In the genomic region with DNA sequence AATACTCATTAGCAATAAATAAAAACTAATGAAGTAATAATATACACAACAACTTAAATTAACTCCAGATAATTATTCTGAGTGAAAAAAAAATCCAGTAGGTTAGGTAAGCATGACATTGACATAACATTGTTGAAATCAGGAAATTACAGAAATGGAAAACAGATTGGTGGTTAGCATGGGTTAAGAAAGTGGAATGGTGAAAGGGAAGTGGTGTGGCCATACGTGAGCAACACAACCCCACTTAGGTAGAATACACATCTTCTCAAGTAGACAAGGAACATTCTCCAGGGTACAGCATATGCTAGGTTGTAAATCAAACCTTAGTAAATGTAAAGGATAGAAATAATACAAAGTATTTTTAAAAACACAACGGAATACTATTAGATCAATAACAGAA, we compare ENCODE assay signal across 17 cellular contexts.
"Had no signal": no experiment of that assay in that cellular context is flagged by ENCODE, and none has a peak within 500 bp of the region (broad histone marks: within the 10 kb centered on the region; RNA-seq: fewer than 3 reads in every experiment).

No MANE protein-coding gene starts in this region.

- DNase-seq: effector memory CD8-positive, alpha-beta T cell; foreskin keratinocyte; head of caudate nucleus; kidney; left colon; left ventricle myocardium superior; mesenchymal stem cell; midbrain; occipital lobe; pancreas; right cardiac atrium; small intestine; stimulated activated CD4-positive, alpha-beta T cell treated with anti-CD3 and anti-CD28 coated beads, Interleukin-2, amount 100 ng/mL, for 48 hours; stimulated activated CD8-positive, alpha-beta memory T cell treated with anti-CD3 and anti-CD28 coated beads, Interleukin-4, amount 100 ng/mL, for 48 hours; stimulated activated naive CD8-positive, alpha-beta T cell treated with anti-CD3 and anti-CD28 coated beads, Interleukin-15, Interleukin-2, amounts not matched to agents 100 U/mL and 50 U/mL, for 24 hours; thyroid gland; uterus had no signal

- FAIRE-seq: kidney, pancreas, small intestine had no signal
